Comparison of ENCODE assay signal across 1 cellular context in genomic region chr1:36148821-36149236, GRCh38.
TF ChIP-seq lines count a peak whose summit lies in the region.

No MANE protein-coding gene starts in this region.

TF ChIP-seq in IMR-90, 13 proteins besides CTCF, POLR2A, EP300 and RAD21:
- TF ChIP-seq MAFK (IDR thresholded peaks at IDR 0.05; ENCODE audit: low read depth, low read length): no peak
- no peak for TF ChIP-seq MAZ (IDR thresholded peaks at IDR 0.05; ENCODE audit: borderline replicate concordance, low read depth, low read length)
- TF ChIP-seq RFX5 (IDR thresholded peaks at IDR 0.05; ENCODE audit: low read depth, low read length): no peak
- TF ChIP-seq RCOR1 (IDR thresholded peaks at IDR 0.05; ENCODE audit: insufficient replicate concordance, low read length): no peak
- TF ChIP-seq BHLHE40 (IDR thresholded peaks at IDR 0.05; ENCODE audit: low read depth, low read length): no peak
- TF ChIP-seq SMC3 (IDR thresholded peaks at IDR 0.05; ENCODE audit: low read depth, low read length): no peak
- no peak for TF ChIP-seq CEBPB (IDR thresholded peaks at IDR 0.05; ENCODE audit: low read depth, low read length)
- no peak for TF ChIP-seq CHD1 (IDR thresholded peaks at IDR 0.05; ENCODE audit: low read depth, low read length)
- TF ChIP-seq FOS (IDR thresholded peaks at IDR 0.05; ENCODE audit: low read depth, low read length): no peak
- no peak for TF ChIP-seq MXI1 (IDR thresholded peaks at IDR 0.05; ENCODE audit: borderline replicate concordance, low read depth, low read length)
- TF ChIP-seq, protein P1, sequence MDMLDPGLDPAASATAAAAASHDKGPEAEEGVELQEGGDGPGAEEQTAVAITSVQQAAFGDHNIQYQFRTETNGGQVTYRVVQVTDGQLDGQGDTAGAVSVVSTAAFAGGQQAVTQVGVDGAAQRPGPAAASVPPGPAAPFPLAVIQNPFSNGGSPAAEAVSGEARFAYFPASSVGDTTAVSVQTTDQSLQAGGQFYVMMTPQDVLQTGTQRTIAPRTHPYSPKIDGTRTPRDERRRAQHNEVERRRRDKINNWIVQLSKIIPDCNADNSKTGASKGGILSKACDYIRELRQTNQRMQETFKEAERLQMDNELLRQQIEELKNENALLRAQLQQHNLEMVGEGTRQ (IDR thresholded peaks at IDR 0.05; ENCODE audit: low read depth, low read length): no peak
- TF ChIP-seq NFE2L2 (IDR thresholded peaks at IDR 0.05; ENCODE audit: low read depth, low read length): no peak
- TF ChIP-seq, protein P2, sequence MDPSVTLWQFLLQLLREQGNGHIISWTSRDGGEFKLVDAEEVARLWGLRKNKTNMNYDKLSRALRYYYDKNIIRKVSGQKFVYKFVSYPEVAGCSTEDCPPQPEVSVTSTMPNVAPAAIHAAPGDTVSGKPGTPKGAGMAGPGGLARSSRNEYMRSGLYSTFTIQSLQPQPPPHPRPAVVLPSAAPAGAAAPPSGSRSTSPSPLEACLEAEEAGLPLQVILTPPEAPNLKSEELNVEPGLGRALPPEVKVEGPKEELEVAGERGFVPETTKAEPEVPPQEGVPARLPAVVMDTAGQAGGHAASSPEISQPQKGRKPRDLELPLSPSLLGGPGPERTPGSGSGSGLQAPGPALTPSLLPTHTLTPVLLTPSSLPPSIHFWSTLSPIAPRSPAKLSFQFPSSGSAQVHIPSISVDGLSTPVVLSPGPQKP (IDR thresholded peaks at IDR 0.05; ENCODE audit: borderline replicate concordance, low read depth, low read length): no peak
